In genomic region chr17:73297934-73298861, GRCh38 we compare ENCODE assay signal across 12 cellular contexts. TPM values are rescaled to one million over a fixed set of nuclear protein-coding genes. Genes with fewer than 3 reads are reported as not detected.
DNase-seq lines count a peak whose midpoint lies in the region; ATAC-seq and TF ChIP-seq lines count a peak whose summit lies in the region.
"Had no signal": no experiment of that assay in that cellular context is flagged by ENCODE, and none has a peak within 500 bp of the region (broad histone marks: within the 10 kb centered on the region; RNA-seq: fewer than 3 reads in every experiment).

No MANE protein-coding gene starts in this region.

- POLR2A ChIA-PET in CD8-positive, alpha-beta memory T cell (lab: Charles Lee): no interaction called here

- H3K9me3 Mint-ChIP-seq in CD8-positive, alpha-beta memory T cell: no peaks in the 10 kb centered on the region
- H3K9me3 Mint-ChIP-seq in natural killer cell: no peaks in the 10 kb centered on the region
- H3K9me3 Mint-ChIP-seq: activated CD4-positive, alpha-beta memory T cell treated with anti-CD3 and anti-CD28 coated beads for 36 hours had no signal

- intact Hi-C loops in gastrocnemius medialis (cut with DNase I; ENCODE audit: low total_unique reads): no loop called here
- intact Hi-C loops in natural killer cell (cut with micrococcal nuclease): no loop called here

- H3K4me3 ChIP-seq in NB4 (ENCODE audit: low read depth, low read length) (no peak overlapping the region), gastrocnemius medialis (peak overlapping the region in 1 of 4 donors; percentile 31)
- no peak overlapping the region for H3K4me3 ChIP-seq in CD8-positive, alpha-beta memory T cell (ENCODE audit: low read length)

- peak overlapping the region in 1 of 8 donors; percentile 43 for H3K27ac Mint-ChIP-seq in CD8-positive, alpha-beta memory T cell
- no peak overlapping the region for H3K27ac Mint-ChIP-seq in natural killer cell
- H3K27ac Mint-ChIP-seq: activated CD4-positive, alpha-beta memory T cell treated with anti-CD3 and anti-CD28 coated beads for 36 hours had no signal

- H3K27ac ChIP-seq in gastrocnemius medialis: peak overlapping the region; percentile 12 to 69 (median 54)
- no peak overlapping the region for H3K27ac ChIP-seq in CD8-positive, alpha-beta memory T cell (ENCODE audit: low read depth, low read length)

- CTCF ChIA-PET in CD8-positive, alpha-beta memory T cell (lab: Charles Lee): interaction anchor here (2.3 kb wide), 1 partner anchor 13 kb away, joined by 9 read pairs; the partner anchor contains the start of gene CDC42EP4

- TF ChIP-seq CTCF in NB4 (IDR thresholded peaks at IDR 0.05; ENCODE audit: low read depth, low read length) (no peak), gastrocnemius medialis (IDR thresholded peaks at IDR 0.05 in 4 of 5, conservative IDR thresholded peaks at IDR 0.05 in 1 of 5) (no peak), natural killer cell (IDR thresholded peaks at IDR 0.05) (no peak)

- H3K4me3 Mint-ChIP-seq in CD8-positive, alpha-beta memory T cell: no peak overlapping the region
- H3K4me3 Mint-ChIP-seq in natural killer cell: no peak overlapping the region
- H3K4me3 Mint-ChIP-seq: activated CD4-positive, alpha-beta memory T cell treated with anti-CD3 and anti-CD28 coated beads for 36 hours had no signal

- H3K36me3 Mint-ChIP-seq in CD8-positive, alpha-beta memory T cell: no peaks in the 10 kb centered on the region
- H3K36me3 Mint-ChIP-seq in natural killer cell: no peaks in the 10 kb centered on the region
- H3K36me3 Mint-ChIP-seq: activated CD4-positive, alpha-beta memory T cell treated with anti-CD3 and anti-CD28 coated beads for 36 hours had no signal

- no peaks in the 10 kb centered on the region for H3K27me3 ChIP-seq in gastrocnemius medialis
- H3K27me3 ChIP-seq in CD8-positive, alpha-beta memory T cell (ENCODE audit: insufficient read depth, low read length, poor library complexity, severe bottlenecking): no peaks in the 10 kb centered on the region

- TF ChIP-seq POLR2A in NB4 (IDR thresholded peaks at IDR 0.05; ENCODE audit: extremely low read depth, insufficient read length) (no peak), gastrocnemius medialis (IDR thresholded peaks at IDR 0.05) (no peak)

- ATAC-seq in GM19438 (IDR thresholded peaks at IDR 0.05; ENCODE audit: low read depth, unreplicated experiment): peak; percentile 71
- peak in 1 of 2 donors; percentile 42 for ATAC-seq in gastrocnemius medialis
- no peak for ATAC-seq in GM19397 (IDR thresholded peaks at IDR 0.05; ENCODE audit: unreplicated experiment)
- ATAC-seq in GM18519 (IDR thresholded peaks at IDR 0.05; ENCODE audit: low FRiP score, unreplicated experiment): no peak
- ATAC-seq in natural killer cell: no peak

- in situ Hi-C loops in gastrocnemius medialis (cut with MboI; ENCODE audit: low sequenced_read_pairs in 4 of 4): no loop called here

- H3K36me3 ChIP-seq in gastrocnemius medialis: no peaks in the 10 kb centered on the region
- no peaks in the 10 kb centered on the region for H3K36me3 ChIP-seq in CD8-positive, alpha-beta memory T cell (ENCODE audit: insufficient read depth, low read length)

- no peaks in the 10 kb centered on the region for H3K9me3 ChIP-seq in gastrocnemius medialis
- no peaks in the 10 kb centered on the region for H3K9me3 ChIP-seq in CD8-positive, alpha-beta memory T cell (ENCODE audit: low read length)

- peaks cover 0 to 2% of the 10 kb centered on the region in 2 donors for H3K27me3 Mint-ChIP-seq in CD8-positive, alpha-beta memory T cell
- H3K27me3 Mint-ChIP-seq in natural killer cell (ENCODE audit: low read depth in 2 of 2): no peaks in the 10 kb centered on the region
- H3K27me3 Mint-ChIP-seq: activated CD4-positive, alpha-beta memory T cell treated with anti-CD3 and anti-CD28 coated beads for 36 hours had no signal

- H3K4me1 ChIP-seq in gastrocnemius medialis: peaks cover 38 to 57% of the 10 kb centered on the region in 2 donors
- no peaks in the 10 kb centered on the region for H3K4me1 ChIP-seq in CD8-positive, alpha-beta memory T cell (ENCODE audit: insufficient read depth, low read length)

- peak; percentile 56 for DNase-seq in NB4 (ENCODE audit: low read depth)
- peak; percentile 65 for DNase-seq in glomerular visceral epithelial cell (ENCODE audit: extremely low spot score)
- no peak for DNase-seq in gastrocnemius medialis
- DNase-seq in CD8-positive, alpha-beta memory T cell: no peak
- DNase-seq in natural killer cell: no peak
- DNase-seq: activated CD4-positive, alpha-beta memory T cell treated with anti-CD3 and anti-CD28 coated beads for 36 hours; NCI-H1436 treated with DMSO at 0.1 percent for 48 hours had no signal

- H3K4me1 Mint-ChIP-seq in CD8-positive, alpha-beta memory T cell: peaks cover 0 to 5% (median 0%) of the 10 kb centered on the region in 3 donors
- no peaks in the 10 kb centered on the region for H3K4me1 Mint-ChIP-seq in natural killer cell

RNA-seq across cellular contexts. Expression of gene CDC42EP4, which starts 13.6 kb away (rescaled TPM):
- total RNA-seq in gastrocnemius medialis (10 to 100 TPM; 35.8 to 57.0 (median 47.1) TPM), natural killer cell (1 to 10 TPM; 2.5 to 9.6 (median 4.4) TPM)
- total RNA-seq in CD8-positive, alpha-beta memory T cell: under 1 TPM; 0.47 to 0.55 TPM
- polyA plus RNA-seq in CD8-positive, alpha-beta memory T cell: 0.29 TPM

RNA-seq across cellular contexts. Expression of gene CPSF4L, which starts 36.5 kb away (rescaled TPM):
- total RNA-seq in gastrocnemius medialis (not detected), natural killer cell (not detected)
- not detected for total RNA-seq in CD8-positive, alpha-beta memory T cell
- polyA plus RNA-seq in CD8-positive, alpha-beta memory T cell: not detected
- total RNA-seq: activated CD4-positive, alpha-beta memory T cell treated with anti-CD3 and anti-CD28 coated beads for 36 hours; bronchial epithelial cell; fibroblast of villous mesenchyme had no signal

Comparison
In these comparisons a context has a peak if more than half of its experiments do, and no peak if none do; other contexts are left out.
1. DNase-seq: peak in NB4 (single experiment) and glomerular visceral epithelial cell (single experiment); none in gastrocnemius medialis (0 of 2), CD8-positive, alpha-beta memory T cell (0 of 5) and natural killer cell (single experiment).